8 cellular contexts compared by ENCODE assay signal in the genomic region with DNA sequence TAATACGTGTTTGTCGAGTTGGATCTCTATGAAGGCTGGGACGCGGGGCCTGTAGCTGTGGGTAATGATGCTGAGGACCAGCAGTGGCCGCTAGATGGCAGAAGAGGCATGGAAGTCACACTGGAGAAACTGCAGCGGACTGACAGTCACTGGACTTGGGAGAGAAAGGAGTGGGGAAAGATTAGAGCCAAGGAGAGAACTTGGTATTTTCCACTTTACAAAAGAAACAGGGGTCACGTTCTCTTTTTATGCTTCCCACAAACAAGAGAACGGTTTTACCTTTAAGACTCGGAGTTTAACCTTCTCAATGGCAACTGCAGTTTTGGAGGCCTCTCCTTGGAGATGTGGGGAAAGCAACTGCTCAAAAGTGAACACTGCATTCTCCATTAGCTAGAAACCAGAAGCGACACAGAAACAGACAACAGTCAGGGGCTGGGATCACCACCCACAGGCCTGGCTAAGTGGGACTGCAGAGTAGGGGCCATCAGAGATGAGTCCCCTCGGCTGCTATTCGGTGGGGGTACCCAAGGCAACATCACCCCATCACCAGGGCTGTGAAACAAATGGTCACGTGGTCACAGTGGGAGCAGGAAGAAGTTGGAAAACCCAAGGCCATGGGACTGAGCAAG. TPM values are rescaled to one million over a fixed set of nuclear protein-coding genes. Genes with fewer than 3 reads are reported as not detected.
DNase-seq lines count a peak whose midpoint lies in the region; ATAC-seq and TF ChIP-seq lines count a peak whose summit lies in the region.

No MANE protein-coding gene starts in this region.

- H3K36me3 ChIP-seq in CD8-positive, alpha-beta memory T cell (ENCODE audit: insufficient read depth, low read length): peaks cover 10% of the 10 kb centered on the region

- TF ChIP-seq CTCF in HL-60 (IDR thresholded peaks at IDR 0.05; ENCODE audit: insufficient read depth, low read length): peak; percentile 88

- peak; percentile 85 for ATAC-seq in GM19467 (IDR thresholded peaks at IDR 0.05; ENCODE audit: unreplicated experiment)
- ATAC-seq in effector memory CD8-positive, alpha-beta T cell (replicated peaks): peak; percentile 99

- H3K4me3 ChIP-seq in CD8-positive, alpha-beta memory T cell (ENCODE audit: low read length): no peak overlapping the region
- H3K4me3 ChIP-seq in HL-60 (replicated peaks; ENCODE audit: insufficient read depth, low read length): no peak overlapping the region

- no peaks in the 10 kb centered on the region for H3K27me3 Mint-ChIP-seq in CD8-positive, alpha-beta memory T cell
- H3K27me3 Mint-ChIP-seq in effector memory CD8-positive, alpha-beta T cell: no peaks in the 10 kb centered on the region

- peaks cover 11 to 75% (median 22%) of the 10 kb centered on the region in 3 donors for H3K36me3 Mint-ChIP-seq in CD8-positive, alpha-beta memory T cell
- peaks cover 29% of the 10 kb centered on the region for H3K36me3 Mint-ChIP-seq in effector memory CD8-positive, alpha-beta T cell (ENCODE audit: insufficient read depth)

- H3K9me3 Mint-ChIP-seq in CD8-positive, alpha-beta memory T cell: no peaks in the 10 kb centered on the region
- no peaks in the 10 kb centered on the region for H3K9me3 Mint-ChIP-seq in effector memory CD8-positive, alpha-beta T cell

- POLR2A ChIA-PET in CD8-positive, alpha-beta memory T cell (lab: Charles Lee): interaction anchor here (1.6 kb wide), 1 partner anchor 176 kb away, joined by 8 read pairs; no protein-coding TSS in a partner anchor

- H3K27me3 ChIP-seq in CD8-positive, alpha-beta memory T cell (ENCODE audit: insufficient read depth, low read length, poor library complexity, severe bottlenecking): no peaks in the 10 kb centered on the region
- no peaks in the 10 kb centered on the region for H3K27me3 ChIP-seq in HL-60 (ENCODE audit: insufficient read depth, poor library complexity, severe bottlenecking)

- peaks cover 4 to 10% (median 7%) of the 10 kb centered on the region in 3 donors for H3K4me1 Mint-ChIP-seq in CD8-positive, alpha-beta memory T cell
- H3K4me1 Mint-ChIP-seq in effector memory CD8-positive, alpha-beta T cell (ENCODE audit: low read depth in 2 of 2): peaks cover 7% of the 10 kb centered on the region in 2 donors

- DNase-seq in CD8-positive, alpha-beta memory T cell: peak; percentile 67 to 86 (median 77)
- DNase-seq in HL-60 (ENCODE audit: low read depth in 1 of 2, low spot score in 1 of 2) (peak; percentile 74 to 88), NCI-H82 treated with DMSO at 0.1 percent for 48 hours (lab: John Stamatoyannopoulos, UW; ENCODE audit: unreplicated experiment) (peak; percentile 88), mesenteric fat pad (ENCODE audit: low spot score) (peak; percentile 94)
- DNase-seq in activated CD8-positive, alpha-beta memory T cell treated with anti-CD3 and anti-CD28 coated beads for 1 hour (ENCODE audit: extremely low read depth in 1 of 2, low read depth in 1 of 2): peak; percentile 65 to 76
- DNase-seq in effector memory CD8-positive, alpha-beta T cell: peak; percentile 82 to 88 (median 82)
- peak; percentile 67 for DNase-seq in stimulated activated CD8-positive, alpha-beta memory T cell treated with anti-CD3 and anti-CD28 coated beads, Interleukin-15, amount 100 ng/mL, for 24 hours (ENCODE audit: low read depth)

- H3K27ac ChIP-seq in CD8-positive, alpha-beta memory T cell (ENCODE audit: low read depth, low read length): no peak overlapping the region
- peak overlapping the region; percentile 19; the same call in 1 of the 2 replicates for H3K27ac ChIP-seq in HL-60 (replicated peaks)

- no peaks in the 10 kb centered on the region for H3K9me3 ChIP-seq in CD8-positive, alpha-beta memory T cell (ENCODE audit: low read length)

- H3K4me3 Mint-ChIP-seq in CD8-positive, alpha-beta memory T cell: no peak overlapping the region
- no peak overlapping the region for H3K4me3 Mint-ChIP-seq in effector memory CD8-positive, alpha-beta T cell

- H3K27ac Mint-ChIP-seq in CD8-positive, alpha-beta memory T cell: peak overlapping the region; percentile 10 to 93 (median 52)
- H3K27ac Mint-ChIP-seq in effector memory CD8-positive, alpha-beta T cell: peak overlapping the region; percentile 44 to 87

- CTCF ChIA-PET in CD8-positive, alpha-beta memory T cell (lab: Charles Lee): interaction anchor here (0.6 to 7.1 kb wide), 43 partner anchors 10 to 890 kb away, joined by 3 to 175 read pairs (median 4); partner anchors contain the start of genes EDEM3, NIBAN1 and RNF2

- H3K4me1 ChIP-seq in CD8-positive, alpha-beta memory T cell (ENCODE audit: insufficient read depth, low read length): no peaks in the 10 kb centered on the region

RNA-seq across cellular contexts. Expression of gene EDEM3, which starts 51.1 kb away (rescaled TPM):
- 10 to 100 TPM; 20.1 to 24.9 TPM for total RNA-seq in CD8-positive, alpha-beta memory T cell
- polyA plus RNA-seq in CD8-positive, alpha-beta memory T cell: 12.1 TPM
- total RNA-seq in mesenteric fat pad: 39.7 TPM
